17 cellular contexts compared by ENCODE assay signal in the genomic region with DNA sequence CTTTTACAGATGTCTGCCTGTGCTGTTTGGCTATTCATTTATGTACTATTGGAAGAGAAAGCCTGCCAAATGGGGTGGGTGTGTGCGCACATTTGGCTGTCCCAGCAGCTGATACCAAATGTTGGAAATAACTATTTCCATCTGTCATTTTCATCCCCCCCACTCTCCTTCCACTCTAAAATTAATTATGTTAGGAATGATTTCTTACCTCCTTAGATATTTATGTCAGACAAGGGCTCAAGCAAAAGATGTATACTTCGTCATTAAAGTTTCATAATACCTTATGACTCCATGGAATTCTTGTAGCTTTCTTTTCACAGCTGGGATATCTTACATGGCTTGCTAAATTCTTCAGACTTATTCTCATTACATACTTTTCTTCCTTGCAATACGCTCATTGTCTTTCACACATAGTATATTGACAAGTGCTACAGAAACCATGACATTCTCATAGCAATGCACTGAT. TPM values are rescaled to one million over a fixed set of nuclear protein-coding genes. Genes with fewer than 3 reads are reported as not detected.
DNase-seq lines count a peak whose midpoint lies in the region; ATAC-seq and TF ChIP-seq lines count a peak whose summit lies in the region.
"Had no signal": no experiment of that assay in that cellular context is flagged by ENCODE, and none has a peak within 500 bp of the region (broad histone marks: within the 10 kb centered on the region; RNA-seq: fewer than 3 reads in every experiment).

No MANE protein-coding gene starts in this region.

- H3K27me3 ChIP-seq in right atrium auricular region, result no peaks in the 10 kb centered on the region
- H3K27me3 ChIP-seq in upper lobe of left lung, result no peaks in the 10 kb centered on the region

- TF ChIP-seq EP300 in upper lobe of left lung (IDR thresholded peaks at IDR 0.05), result no peak

- 70 to 76% methylated on average over 3 of the region's 3 CpGs for WGBS in upper lobe of left lung, 2 donors

- H3K4me1 ChIP-seq in right atrium auricular region (peaks cover 0 to 50% of the 10 kb centered on the region in 2 donors), upper lobe of left lung (peaks cover 16 to 58% (median 46%) of the 10 kb centered on the region in 4 donors)

- peak; percentile 78 for DNase-seq in G401 (ENCODE audit: low spot score)
- DNase-seq in cerebellar cortex (ENCODE audit: low spot score), result peak; percentile 73
- no peak for DNase-seq in right atrium auricular region (ENCODE audit: low spot score)
- DNase-seq in upper lobe of left lung, result no peak
- DNase-seq in NCI-H187 (lab: John Stamatoyannopoulos, UW), result no peak
- DNase-seq: activated naive CD4-positive, alpha-beta T cell treated with anti-CD3 and anti-CD28 coated beads for 36 hours; central memory CD4-positive, alpha-beta T cell; KG1; left colon; NCI-H1105 treated with DMSO at 0.1 percent for 48 hours; NCI-H2227 treated with DMSO at 0.1 percent for 48 hours; nephron progenitor cell; SIG-M5; stimulated activated CD4-positive, alpha-beta T cell treated with anti-CD3 and anti-CD28 coated beads, Interleukin-2, amount 100 ng/mL, for 24 hours had no signal

- ATAC-seq in upper lobe of left lung (ENCODE audit: low FRiP score in 2 of 2), result peak in 1 of 2 donors; percentile 79
- ATAC-seq in GM21825 (IDR thresholded peaks at IDR 0.05; ENCODE audit: unreplicated experiment), result no peak
- ATAC-seq in GM18519 (IDR thresholded peaks at IDR 0.05; ENCODE audit: low FRiP score, unreplicated experiment), result no peak
- ATAC-seq: activated CD4-positive, CD25-positive, alpha-beta regulatory T cell treated with anti-CD3 and anti-CD28 coated beads, Interleukin-2, amount 50 U/mL, for 24 hours; left colon had no signal

- peak overlapping the region; percentile 15 to 23 for H3K27ac ChIP-seq in right atrium auricular region
- peak overlapping the region in 3 of 4 donors; percentile 5 to 74 (median 9) for H3K27ac ChIP-seq in upper lobe of left lung

- no peak for TF ChIP-seq POLR2A in upper lobe of left lung (IDR thresholded peaks at IDR 0.05)

- no peak overlapping the region for H3K4me3 ChIP-seq in right atrium auricular region
- no peak overlapping the region for H3K4me3 ChIP-seq in upper lobe of left lung

- H3K36me3 ChIP-seq in right atrium auricular region (peaks cover 28% of the 10 kb centered on the region), upper lobe of left lung (peaks cover 9 to 32% (median 23%) of the 10 kb centered on the region in 4 donors)

- in situ Hi-C loops in G401 (cut with HindIII; ENCODE audit: low sequenced_read_pairs), result no loop called here

- no peaks in the 10 kb centered on the region for H3K9me3 ChIP-seq in right atrium auricular region
- no peaks in the 10 kb centered on the region for H3K9me3 ChIP-seq in upper lobe of left lung

- TF ChIP-seq CTCF in right atrium auricular region (IDR thresholded peaks at IDR 0.05), result no peak
- no peak for TF ChIP-seq CTCF in upper lobe of left lung (IDR thresholded peaks at IDR 0.05)

RNA-seq across cellular contexts. Expression of a gene that starts 18.6 kb away (rescaled TPM):
- 35.2 and 62.6 TPM in 2 replicates for total RNA-seq in G401 (2014; rRNA removed; shearing (Covaris generic))
- total RNA-seq in right atrium auricular region, result 100 to 1,000 TPM; 495 to 570 TPM
- 100 to 1,000 TPM in 5 of 6 donors, 10 to 100 TPM in 1; 90.1 to 854 (median 640) TPM for total RNA-seq in upper lobe of left lung

RNA-seq across cellular contexts. Expression of a gene that starts 51.9 kb away (rescaled TPM):
- total RNA-seq in G401 (2014; rRNA removed; shearing (Covaris generic)), result 17.5 and 24.8 TPM in 2 replicates
- total RNA-seq in right atrium auricular region (10 to 100 TPM; 24.3 to 27.1 TPM), upper lobe of left lung (10 to 100 TPM; 20.2 to 46.6 (median 32.9) TPM)

Comparison
In these comparisons a context has a peak if more than half of its experiments do, and no peak if none do; other contexts are left out.
1. DNase-seq: peak in G401 (single experiment) and cerebellar cortex (single experiment); none in right atrium auricular region (single experiment), upper lobe of left lung (0 of 2) and NCI-H187 (0 of 2).